ENCODE assay signal across 8 cellular contexts in genomic region chr20:49846206-49846807, GRCh38.
DNase-seq lines count a peak whose midpoint lies in the region; ATAC-seq, FAIRE-seq and TF ChIP-seq lines count a peak whose summit lies in the region.

No MANE protein-coding gene starts in this region.

- peak; percentile 53 for TF ChIP-seq CTCF in retinal pigment epithelial cell (conservative IDR thresholded peaks at IDR 0.05; ENCODE audit: low read depth, low read length)

- no peak for FAIRE-seq in HTR-8/SVneo (lab: Jason Lieb, UNC)

- no peak for ATAC-seq in HG03175 (IDR thresholded peaks at IDR 0.05; ENCODE audit: unreplicated experiment)
- ATAC-seq in GM21367 (IDR thresholded peaks at IDR 0.05; ENCODE audit: unreplicated experiment), result no peak

- DNase-seq in DMS 273 (lab: John Stamatoyannopoulos, UW; ENCODE audit: unreplicated experiment), result peak; percentile 80
- peak; percentile 92 for DNase-seq in HTR-8/SVneo (ENCODE audit: insufficient read length, low spot score)
- DNase-seq in OCI-M1 (lab: John Stamatoyannopoulos, UW), result peak; percentile 74
- peak; percentile 70 for DNase-seq in activated effector memory CD4-positive, alpha-beta T cell treated with anti-CD3 and anti-CD28 coated beads, Interleukin-2, amount 50 U/mL, for 16 hours
- peak in 34 of 42 donors; percentile 17 to 88 (median 64) for DNase-seq in head of caudate nucleus
- no peak for DNase-seq in retinal pigment epithelial cell (ENCODE audit: low read depth)

- intact Hi-C loops in head of caudate nucleus (cut with DNase I), result loop anchor here (5.0 kb wide), 1 partner anchor 234 kb away; no protein-coding TSS in a partner anchor

- H3K4me3 ChIP-seq in retinal pigment epithelial cell (ENCODE audit: low read length), result no peak overlapping the region
